1 cellular context compared by ENCODE assay signal in the genomic region with DNA sequence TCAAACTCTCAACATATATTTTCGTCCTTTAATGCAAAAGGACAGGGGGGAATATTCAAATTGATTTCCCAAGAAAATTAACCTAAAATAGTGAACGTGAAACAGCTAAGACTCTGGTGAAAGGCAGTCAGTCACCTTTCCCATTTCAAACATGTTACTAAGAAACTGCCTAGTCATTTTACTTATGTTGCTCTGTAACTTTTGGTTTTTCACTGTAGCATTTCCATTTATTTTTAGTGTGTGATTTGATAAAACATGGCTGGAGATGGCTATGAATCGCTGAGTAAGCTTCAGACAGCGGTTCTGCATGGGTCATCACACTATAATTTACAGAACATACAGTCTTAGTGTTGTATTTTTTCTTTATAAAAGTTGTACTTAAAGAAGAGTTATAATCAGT.
TF ChIP-seq lines count a peak whose summit lies in the region.

No MANE protein-coding gene starts in this region.

TF ChIP-seq in A549, 52 proteins besides CTCF, POLR2A, EP300 and RAD21 (continued from another document):
- TF ChIP-seq USF2 (IDR thresholded peaks at IDR 0.05) = no peak
